Comparison of ENCODE assay signal across 30 cellular contexts in genomic region chr2:71337776-71338175, GRCh38. TPM values are rescaled to one million over a fixed set of nuclear protein-coding genes. Genes with fewer than 3 reads are reported as not detected.
DNase-seq lines count a peak whose midpoint lies in the region; FAIRE-seq and TF ChIP-seq lines count a peak whose summit lies in the region.
"Had no signal": no experiment of that assay in that cellular context is flagged by ENCODE, and none has a peak within 500 bp of the region (broad histone marks: within the 10 kb centered on the region; RNA-seq: fewer than 3 reads in every experiment).

No MANE protein-coding gene starts in this region.

- no peaks in the 10 kb centered on the region for H3K9me2 ChIP-seq in GM23248 (ENCODE audit: insufficient read depth)

- peaks cover 9% of the 10 kb centered on the region for H3K36me3 Mint-ChIP-seq in activated naive CD4-positive, alpha-beta T cell treated with anti-CD3 and anti-CD28 coated beads, Interleukin-2, amount 50 U/mL, for 24 hours
- peaks cover 10% of the 10 kb centered on the region for H3K36me3 Mint-ChIP-seq in activated naive CD4-positive, alpha-beta T cell treated with anti-CD3 and anti-CD28 coated beads for 36 hours (ENCODE audit: low read depth)
- H3K36me3 Mint-ChIP-seq in neural progenitor cell: peaks cover 40% of the 10 kb centered on the region

- POLR2A ChIA-PET in GM10248 (lab: Yijun Ruan, JAX): no interaction called here

- H3K4me2 ChIP-seq in neural progenitor cell (peak overlapping the region; percentile 23), GM23248 (ENCODE audit: unreplicated experiment) (no peak overlapping the region)

- in situ Hi-C loops in GM23248 (cut with MboI): no loop called here

- peaks cover 100% of the 10 kb centered on the region for H4K20me1 ChIP-seq in neural progenitor cell (ENCODE audit: low read depth)
- peaks cover 55% of the 10 kb centered on the region; the same call in 1 of the 2 replicates for H4K20me1 ChIP-seq in GM23248 (ENCODE audit: insufficient read depth)

- H2AFZ ChIP-seq in neural progenitor cell (replicated peaks): no peak overlapping the region
- no peak overlapping the region for H2AFZ ChIP-seq in GM23248

- H3K79me2 ChIP-seq in neural progenitor cell (ENCODE audit: low read depth): peaks cover 100% of the 10 kb centered on the region
- peaks cover 100% of the 10 kb centered on the region for H3K79me2 ChIP-seq in GM23248 (ENCODE audit: insufficient read depth)

- peak overlapping the region; percentile 10 for H3K4me3 ChIP-seq in coronary artery
- H3K4me3 ChIP-seq in neural progenitor cell: no peak overlapping the region
- H3K4me3 ChIP-seq in GM23248: no peak overlapping the region
- H3K4me3 ChIP-seq: gastrocnemius medialis, left lung, Peyer's patch, SJSA1, thoracic aorta, uterus had no signal

- intact Hi-C loops in activated naive CD4-positive, alpha-beta T cell treated with anti-CD3 and anti-CD28 coated beads for 36 hours (cut with micrococcal nuclease): loop anchor here (1.0 kb wide), 1 partner anchor 25 kb away; no protein-coding TSS in a partner anchor

- peak overlapping the region; percentile 12 for H3K4me3 Mint-ChIP-seq in activated naive CD4-positive, alpha-beta T cell treated with anti-CD3 and anti-CD28 coated beads, Interleukin-2, amount 50 U/mL, for 24 hours
- no peak overlapping the region for H3K4me3 Mint-ChIP-seq in activated naive CD4-positive, alpha-beta T cell treated with anti-CD3 and anti-CD28 coated beads for 36 hours
- H3K4me3 Mint-ChIP-seq in neural progenitor cell: no peak overlapping the region
- H3K4me3 Mint-ChIP-seq: activated CD8-positive, alpha-beta T cell treated with anti-CD3 and anti-CD28 coated beads for 36 hours; CD8-positive, alpha-beta T cell; central memory CD8-positive, alpha-beta T cell; nephron progenitor cell; T-helper 1 cell treated with Interleukin-12 subunit alpha and Interleukin-12 subunit beta and Interleukin-4 antibody, amounts not matched to agents 30 μg/mL and 1 μg/mL, for 36 hours had no signal

- no peaks in the 10 kb centered on the region for H3K27me3 Mint-ChIP-seq in activated naive CD4-positive, alpha-beta T cell treated with anti-CD3 and anti-CD28 coated beads, Interleukin-2, amount 50 U/mL, for 24 hours
- H3K27me3 Mint-ChIP-seq in activated naive CD4-positive, alpha-beta T cell treated with anti-CD3 and anti-CD28 coated beads for 36 hours (ENCODE audit: low read depth): no peaks in the 10 kb centered on the region
- H3K27me3 Mint-ChIP-seq in neural progenitor cell (ENCODE audit: insufficient read depth, low read depth): no peaks in the 10 kb centered on the region
- H3K27me3 Mint-ChIP-seq: activated CD8-positive, alpha-beta T cell treated with anti-CD3 and anti-CD28 coated beads for 36 hours; central memory CD8-positive, alpha-beta T cell; progenitor cell of endocrine pancreas had no signal

- no peaks in the 10 kb centered on the region for H3K27me3 ChIP-seq in neural progenitor cell
- H3K27me3 ChIP-seq in GM23248 (replicated peaks; ENCODE audit: insufficient read depth): no peaks in the 10 kb centered on the region
- H3K27me3 ChIP-seq: gastrocnemius medialis, left lung, Peyer's patch, SJSA1, uterus had no signal

- H3K36me3 ChIP-seq in neural progenitor cell (peaks cover 5% of the 10 kb centered on the region), GM23248 (ENCODE audit: low read depth) (no peaks in the 10 kb centered on the region)
- H3K36me3 ChIP-seq: gastrocnemius medialis, Peyer's patch, thoracic aorta, uterus had no signal

- peak overlapping the region; percentile 8 for H3K27ac Mint-ChIP-seq in activated naive CD4-positive, alpha-beta T cell treated with anti-CD3 and anti-CD28 coated beads, Interleukin-2, amount 50 U/mL, for 24 hours
- H3K27ac Mint-ChIP-seq in activated naive CD4-positive, alpha-beta T cell treated with anti-CD3 and anti-CD28 coated beads for 36 hours: no peak overlapping the region
- no peak overlapping the region for H3K27ac Mint-ChIP-seq in neural progenitor cell
- H3K27ac Mint-ChIP-seq: activated CD8-positive, alpha-beta T cell treated with anti-CD3 and anti-CD28 coated beads for 36 hours; CD8-positive, alpha-beta T cell; nephron progenitor cell; T-helper 1 cell treated with Interleukin-12 subunit alpha and Interleukin-12 subunit beta and Interleukin-4 antibody, amounts not matched to agents 30 μg/mL and 1 μg/mL, for 36 hours had no signal

- H3K9ac ChIP-seq in neural progenitor cell: no peak overlapping the region
- H3K9ac ChIP-seq in GM23248: no peak overlapping the region

- H3F3A ChIP-seq in neural progenitor cell (ENCODE audit: low read depth): peaks cover 27% of the 10 kb centered on the region
- H3F3A ChIP-seq in GM23248 (ENCODE audit: insufficient read depth): peaks cover 20% of the 10 kb centered on the region

- no peak for TF ChIP-seq POLR2A in H54 (IDR thresholded peaks at IDR 0.05; ENCODE audit: low read depth, low read length)

- H3K4me1 Mint-ChIP-seq in activated naive CD4-positive, alpha-beta T cell treated with anti-CD3 and anti-CD28 coated beads, Interleukin-2, amount 50 U/mL, for 24 hours: peaks cover 92% of the 10 kb centered on the region
- peaks cover 66% of the 10 kb centered on the region for H3K4me1 Mint-ChIP-seq in activated naive CD4-positive, alpha-beta T cell treated with anti-CD3 and anti-CD28 coated beads for 36 hours (ENCODE audit: low read depth)
- peaks cover 24% of the 10 kb centered on the region for H3K4me1 Mint-ChIP-seq in neural progenitor cell

- H3K27ac ChIP-seq in coronary artery (no peak overlapping the region), neural progenitor cell (no peak overlapping the region), GM23248 (no peak overlapping the region)
- H3K27ac ChIP-seq: Peyer's patch, SJSA1, thoracic aorta had no signal

- CTCF ChIA-PET in activated naive CD4-positive, alpha-beta T cell treated with anti-CD3 and anti-CD28 coated beads for 36 hours (lab: Charles Lee): no interaction called here
- CTCF ChIA-PET in GM10248 (lab: Yijun Ruan, JAX): interaction anchor here (2.0 kb wide), 1 partner anchor 173 kb away, joined by 5 read pairs; no protein-coding TSS in a partner anchor

- H3K4me1 ChIP-seq in neural progenitor cell (peaks cover 65% of the 10 kb centered on the region), GM23248 (ENCODE audit: insufficient read depth) (peaks cover 26% of the 10 kb centered on the region)

- TF ChIP-seq CTCF in coronary artery (IDR thresholded peaks at IDR 0.05): no peak
- TF ChIP-seq CTCF in neural progenitor cell (IDR thresholded peaks at IDR 0.05): no peak
- no peak for TF ChIP-seq CTCF in GM10248 (IDR thresholded peaks at IDR 0.05; ENCODE audit: control extremely low read depth, extremely low read depth, low read depth, missing control alignments)

- 88 to 89% methylated on average over 2 of the region's 2 CpGs for WGBS in GM23248 (ENCODE audit: low coverage in 1 of 2, low lambda C conversion rate in 2 of 2, missing lambda C conversion rate in 2 of 2), 2 experiments

- no peak for DNase-seq in activated naive CD4-positive, alpha-beta T cell treated with anti-CD3 and anti-CD28 coated beads for 36 hours
- DNase-seq in H54 (ENCODE audit: insufficient read length, low spot score) (no peak), coronary artery (ENCODE audit: low spot score) (no peak), neural progenitor cell (ENCODE audit: low spot score) (no peak), GM23248 (no peak), GM10248 (ENCODE audit: extremely low spot score) (no peak), HCEC 1CT (no peak)
- DNase-seq: activated CD8-positive, alpha-beta T cell treated with anti-CD3 and anti-CD28 coated beads for 36 hours; activated effector memory CD4-positive, alpha-beta T cell treated with Interleukin-2 at 50 U/mL for 16 hours; CD8-positive, alpha-beta T cell; dermis blood vessel endothelial cell; DMS153; gastrocnemius medialis; hypothalamus; left lung; NCI-H1092; NCI-H1694 treated with DMSO at 0.1 percent for 48 hours; NCI-H2171 treated with DMSO at 0.1 percent for 48 hours; nephron progenitor cell; Peyer's patch; stimulated activated CD4-positive, alpha-beta T cell treated with anti-CD3 and anti-CD28 coated beads, Interleukin-15, amount 100 ng/mL, for 24 hours; stimulated activated naive CD4-positive, alpha-beta T cell treated with Interleukin-2 at 50 U/mL for 16 hours; uterus had no signal

- H3K9me3 Mint-ChIP-seq in activated naive CD4-positive, alpha-beta T cell treated with anti-CD3 and anti-CD28 coated beads, Interleukin-2, amount 50 U/mL, for 24 hours: no peaks in the 10 kb centered on the region
- H3K9me3 Mint-ChIP-seq in activated naive CD4-positive, alpha-beta T cell treated with anti-CD3 and anti-CD28 coated beads for 36 hours: no peaks in the 10 kb centered on the region
- no peaks in the 10 kb centered on the region for H3K9me3 Mint-ChIP-seq in neural progenitor cell
- H3K9me3 Mint-ChIP-seq: activated CD8-positive, alpha-beta T cell treated with anti-CD3 and anti-CD28 coated beads for 36 hours; CD8-positive, alpha-beta T cell; central memory CD8-positive, alpha-beta T cell; T-helper 1 cell treated with Interleukin-12 subunit alpha and Interleukin-12 subunit beta and Interleukin-4 antibody, amounts not matched to agents 30 μg/mL and 1 μg/mL, for 36 hours had no signal

- peak; percentile 78 for FAIRE-seq in H54 (lab: Jason Lieb, UNC)
- FAIRE-seq: A204.1 had no signal

- H3K9me3 ChIP-seq in neural progenitor cell (ENCODE audit: low read depth): no peaks in the 10 kb centered on the region
- H3K9me3 ChIP-seq in GM23248 (ENCODE audit: low read depth): no peaks in the 10 kb centered on the region
- H3K9me3 ChIP-seq: gastrocnemius medialis, left lung, Peyer's patch, SJSA1, thoracic aorta, uterus had no signal

RNA-seq across cellular contexts. Expression of gene ZNF638, which starts 6.2 kb away (rescaled TPM):
- 10 to 100 TPM; 79.8 to 84.0 TPM for total RNA-seq in activated naive CD4-positive, alpha-beta T cell treated with anti-CD3 and anti-CD28 coated beads for 36 hours
- 301 and 362 TPM in 2 replicates for total RNA-seq in neural progenitor cell (ENCODE audit: low replicate concordance)
- 75.0 and 83.0 TPM in 2 replicates for total RNA-seq in GM23248 (2014; rRNA removed; shearing (Covaris generic))
- 43.5 and 44.0 TPM in 2 replicates for polyA plus RNA-seq in GM23248 (2016; fragmentation: Nextera tagmentation; extraction: Ambion mirVana)
